In genomic region chr3:12986031-12986430, GRCh38 we compare ENCODE assay signal across 17 cellular contexts.
"Had no signal": no experiment of that assay in that cellular context is flagged by ENCODE, and none has a peak within 500 bp of the region (broad histone marks: within the 10 kb centered on the region; RNA-seq: fewer than 3 reads in every experiment).

No MANE protein-coding gene starts in this region.

- H3K4me3 Mint-ChIP-seq: activated CD4-positive, alpha-beta T cell treated with anti-CD3 and anti-CD28 coated beads, Interleukin-2, amount 10 ng/mL, durations not matched to agents 24 days and 14 days; mesothelial cell of epicardium had no signal

- ATAC-seq: activated naive CD4-positive, alpha-beta T cell treated with anti-CD3 and anti-CD28 coated beads, Interleukin-2, amount 50 U/mL, for 72 hours; esophagus mucosa; left lung; right lobe of liver; stimulated activated naive CD8-positive, alpha-beta T cell treated with anti-CD3 and anti-CD28 coated beads, Interleukin-15, Interleukin-2, amounts not matched to agents 100 U/mL and 50 U/mL, for 24 hours; upper lobe of right lung had no signal

- H3K36me3 Mint-ChIP-seq: activated naive CD4-positive, alpha-beta T cell treated with anti-CD3 and anti-CD28 coated beads, Interleukin-2, amount 50 U/mL, for 72 hours had no signal

- H3K9me3 Mint-ChIP-seq: activated CD4-positive, alpha-beta T cell treated with anti-CD3 and anti-CD28 coated beads, Interleukin-2, amount 10 ng/mL, durations not matched to agents 24 days and 14 days; activated naive CD4-positive, alpha-beta T cell treated with anti-CD3 and anti-CD28 coated beads, Interleukin-2, amount 50 U/mL, for 72 hours had no signal

- H3K9me3 ChIP-seq: breast epithelium, left lung, neutrophil, right lobe of liver, spleen, suprapubic skin, upper lobe of right lung had no signal

- DNase-seq: activated CD4-positive, alpha-beta T cell treated with anti-CD3 and anti-CD28 coated beads, Interleukin-2, amount 10 ng/mL, durations not matched to agents 24 days and 14 days; activated CD8-positive, alpha-beta memory T cell treated with anti-CD3 and anti-CD28 coated beads for 24 hours; anterior cingulate cortex; islet precursor cell; right lobe of liver; stimulated activated CD4-positive, alpha-beta T cell treated with anti-CD3 and anti-CD28 coated beads, Interleukin-1b, Interleukin-23, amount 100 ng/mL, for 48 hours; stimulated activated naive CD8-positive, alpha-beta T cell treated with anti-CD3 and anti-CD28 coated beads, Interleukin-15, Interleukin-2, amounts not matched to agents 100 U/mL and 50 U/mL, for 24 hours; T1000; upper lobe of right lung had no signal

- H3K4me1 ChIP-seq: breast epithelium, suprapubic skin, upper lobe of right lung had no signal

- H3K27me3 Mint-ChIP-seq: activated CD4-positive, alpha-beta T cell treated with anti-CD3 and anti-CD28 coated beads, Interleukin-2, amount 10 ng/mL, durations not matched to agents 24 days and 14 days had no signal

- H3K4me3 ChIP-seq: breast epithelium, left lung, right lobe of liver, spleen, suprapubic skin, upper lobe of right lung had no signal

- H3K27me3 ChIP-seq: breast epithelium, left lung, neutrophil, right lobe of liver, spleen, suprapubic skin, upper lobe of right lung had no signal

- H3K27ac Mint-ChIP-seq: activated CD4-positive, alpha-beta T cell treated with anti-CD3 and anti-CD28 coated beads, Interleukin-2, amount 10 ng/mL, durations not matched to agents 24 days and 14 days; mesothelial cell of epicardium had no signal

- H3K36me3 ChIP-seq: breast epithelium, right lobe of liver, suprapubic skin, upper lobe of right lung had no signal

- H3K27ac ChIP-seq: breast epithelium, left lung, neutrophil, right lobe of liver, suprapubic skin, upper lobe of right lung had no signal
